In the genomic region with DNA sequence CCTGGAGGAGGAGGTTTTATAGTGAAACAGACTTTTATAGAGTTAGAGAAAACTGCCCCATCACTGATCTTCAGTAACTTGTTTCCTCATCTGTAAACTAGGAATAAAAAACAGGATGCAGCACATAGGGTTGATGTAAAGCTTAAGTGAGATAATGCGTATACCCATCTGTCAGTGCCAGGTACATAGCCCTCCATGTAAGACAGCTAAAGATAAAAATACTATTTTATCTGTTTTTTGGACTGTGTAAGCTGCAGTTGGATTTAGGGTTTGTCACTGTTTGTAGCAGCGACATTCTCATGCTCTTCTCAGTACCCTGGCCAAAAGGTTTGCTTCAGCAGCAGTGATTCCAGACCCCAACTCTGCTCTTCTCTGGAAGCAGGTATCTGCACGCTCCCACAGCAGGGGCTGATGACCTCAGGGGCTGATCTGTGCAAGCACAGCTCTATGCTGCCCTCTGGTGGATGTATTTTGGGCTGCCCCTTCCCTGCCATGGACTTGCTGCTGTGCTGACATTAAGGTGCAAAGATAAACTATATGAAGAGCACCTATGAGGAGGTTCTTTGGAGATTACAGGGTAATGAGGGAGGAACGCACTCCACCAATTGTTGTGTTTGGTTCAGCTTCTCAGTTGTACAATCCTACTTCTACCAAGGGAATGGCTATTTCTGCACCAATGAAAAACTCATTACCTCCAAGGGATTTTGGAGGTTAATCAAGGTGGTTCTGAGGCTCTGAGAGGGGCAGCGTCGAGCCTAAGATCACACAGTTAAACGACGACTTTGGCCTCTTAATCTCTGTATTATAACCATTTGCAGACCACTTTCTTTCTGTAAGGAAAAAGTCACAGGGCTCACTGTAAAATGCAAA, we compare ENCODE assay signal across 8 cellular contexts. TPM values are rescaled to one million over a fixed set of nuclear protein-coding genes. Genes with fewer than 3 reads are reported as not detected.
DNase-seq lines count a peak whose midpoint lies in the region; ATAC-seq and TF ChIP-seq lines count a peak whose summit lies in the region.

No MANE protein-coding gene starts in this region.

- intact Hi-C loops in IMR-90 (cut with micrococcal nuclease) (loop anchor here (1.0 to 10.0 kb wide), 9 partner anchors 113 to 903 kb away; no protein-coding TSS in a partner anchor), PC-3 (cut with micrococcal nuclease) (loop anchor here (1.0 to 10.0 kb wide), 4 partner anchors 140 to 820 kb away; no protein-coding TSS in a partner anchor), stomach (cut with DNase I; ENCODE audit: low total_unique reads) (loop anchor here (5.0 kb wide), 1 partner anchor 903 kb away; no protein-coding TSS in a partner anchor)

- H3K27ac ChIP-seq in IMR-90 (ENCODE audit: insufficient read depth, low read length), result no peak overlapping the region
- no peak overlapping the region for H3K27ac ChIP-seq in PC-3 (ENCODE audit: low read length)
- no peak overlapping the region for H3K27ac ChIP-seq in neural progenitor cell
- no peak overlapping the region for H3K27ac ChIP-seq in stomach

- H3K4ac ChIP-seq in IMR-90 (ENCODE audit: low read depth, low read length), result peak overlapping the region; percentile 54; the same call in 1 of the 2 replicates

- no peak overlapping the region for H2AK9ac ChIP-seq in IMR-90 (replicated peaks; ENCODE audit: low read depth, low read length, poor library complexity)

- H4K8ac ChIP-seq in IMR-90 (ENCODE audit: low read depth in 2 of 2, low read length in 2 of 2), result peak overlapping the region in 1 of 2 experiments; percentile 65; a peak in 2 of 4 replicates

- no peak overlapping the region for H4K5ac ChIP-seq in IMR-90 (ENCODE audit: low read depth, low read length)

- H2BK120ac ChIP-seq in IMR-90 (ENCODE audit: low read depth, low read length), result peak overlapping the region; percentile 77; the same call in 1 of the 2 replicates

- no peaks in the 10 kb centered on the region for H3K9me2 ChIP-seq in PC-3 (replicated peaks; ENCODE audit: low read length)

- H2AK5ac ChIP-seq in IMR-90 (ENCODE audit: low read depth, low read length), result peak overlapping the region; percentile 68; the same call in 1 of the 2 replicates

- BruUV-seq in IMR-90 (replicated peaks; lab: Mats Ljungman, UMichigan) (no TSS peak), PC-3 (replicated peaks; lab: Mats Ljungman, UMichigan) (no TSS peak)

- H2AFZ ChIP-seq in IMR-90 (replicated peaks; ENCODE audit: low read length, poor library complexity) (peak overlapping the region; percentile 55), PC-3 (ENCODE audit: low read length) (no peak overlapping the region), neural progenitor cell (replicated peaks) (no peak overlapping the region)

- H3K27me3 ChIP-seq in IMR-90 (ENCODE audit: control insufficient read depth, insufficient read depth, low read length), result no peaks in the 10 kb centered on the region
- no peaks in the 10 kb centered on the region for H3K27me3 ChIP-seq in PC-3 (ENCODE audit: low read length)
- H3K27me3 ChIP-seq in neural progenitor cell, result no peaks in the 10 kb centered on the region
- no peaks in the 10 kb centered on the region for H3K27me3 ChIP-seq in stomach

- dilution Hi-C loops in IMR-90 (cut with HindIII; ENCODE audit: low sequenced_read_pairs, unreplicated experiment), result no loop called here

- no peak overlapping the region for H2BK5ac ChIP-seq in IMR-90 (ENCODE audit: low read depth, low read length, poor library complexity, severe bottlenecking)

- POLR2A ChIA-PET in IMR-90 (lab: Charles Lee; ENCODE audit: unreplicated experiment), result no interaction called here
- POLR2A ChIA-PET in PC-3 (lab: Charles Lee; ENCODE audit: unreplicated experiment), result no interaction called here

- H3K27ac Mint-ChIP-seq in neural progenitor cell, result no peak overlapping the region

- H3K4me2 ChIP-seq in IMR-90 (ENCODE audit: low read depth, low read length) (no peak overlapping the region), PC-3 (ENCODE audit: low read length) (no peak overlapping the region), neural progenitor cell (no peak overlapping the region)

- H3F3A ChIP-seq in PC-3 (ENCODE audit: low read length, unreplicated experiment) (no peaks in the 10 kb centered on the region), neural progenitor cell (ENCODE audit: low read depth) (no peaks in the 10 kb centered on the region)

- CTCF ChIA-PET in IMR-90 (lab: Yijun Ruan, JAX), result interaction anchor here (0.7 to 2.5 kb wide), 6 partner anchors 145 to 719 kb away, joined by 3 to 8 read pairs (median 3); a partner anchor contains a TSS
- CTCF ChIA-PET in PC-3 (lab: Charles Lee), result interaction anchor here (0.9 kb wide), 1 partner anchor 421 kb away, joined by 6 read pairs; no protein-coding TSS in a partner anchor

- no peak overlapping the region for H3K14ac ChIP-seq in IMR-90 (replicated peaks; ENCODE audit: low read depth, low read length)

- H3K4me3 Mint-ChIP-seq in activated T-cell treated with anti-CD3 and anti-CD28 coated beads, Interleukin-2, amount 50 U/mL, for 4 hours, result no peak overlapping the region
- no peak overlapping the region for H3K4me3 Mint-ChIP-seq in neural progenitor cell

- no peaks in the 10 kb centered on the region for H3K79me1 ChIP-seq in IMR-90 (ENCODE audit: low read depth in 1 of 2, low read length in 2 of 2)

- no peak overlapping the region; the same call in 1 of the 2 replicates for H3K18ac ChIP-seq in IMR-90 (ENCODE audit: low read depth, low read length)

- TF ChIP-seq CTCF in IMR-90 (conservative IDR thresholded peaks at IDR 0.05; ENCODE audit: low read depth, low read length) (peak; percentile 87), PC-3 (conservative IDR thresholded peaks at IDR 0.05; ENCODE audit: low read depth, low read length) (peak; percentile 87), fibroblast of pulmonary artery (IDR thresholded peaks at IDR 0.05; ENCODE audit: low read length, missing control alignments) (peak; percentile 93), neural progenitor cell (IDR thresholded peaks at IDR 0.05) (peak; percentile 96), stomach (IDR thresholded peaks at IDR 0.05) (peak in 6 of 7 experiments; percentile 57 to 96 (median 89))

- peaks cover 20% of the 10 kb centered on the region for H3K4me1 Mint-ChIP-seq in activated T-cell treated with anti-CD3 and anti-CD28 coated beads, Interleukin-2, amount 50 U/mL, for 4 hours (ENCODE audit: low read depth)
- H3K4me1 Mint-ChIP-seq in neural progenitor cell, result no peaks in the 10 kb centered on the region

- H4K91ac ChIP-seq in IMR-90 (ENCODE audit: insufficient read depth, low read depth, low read length), result peak overlapping the region; percentile 69; the same call in 1 of the 2 replicates

- peak; percentile 99 for TF ChIP-seq RAD21 in IMR-90 (IDR thresholded peaks at IDR 0.05; ENCODE audit: low read length)

- 0 out of 2 replicates have a peak, but pooled peaks have one; percentile 38 for TF ChIP-seq POLR2A in IMR-90 (IDR thresholded peaks at IDR 0.05; ENCODE audit: low read depth, low read length)
- TF ChIP-seq POLR2A in stomach (IDR thresholded peaks at IDR 0.05), result no peak

- no peak overlapping the region for H3K9ac ChIP-seq in IMR-90 (ENCODE audit: low read depth, low read length)
- H3K9ac ChIP-seq in PC-3 (ENCODE audit: low read length), result peak overlapping the region; percentile 26; the same call in 1 of the 2 replicates
- no peak overlapping the region for H3K9ac ChIP-seq in neural progenitor cell

- peaks cover 8% of the 10 kb centered on the region for H3K4me1 ChIP-seq in IMR-90 (ENCODE audit: control insufficient read depth, insufficient read depth, low read length)
- H3K4me1 ChIP-seq in PC-3 (ENCODE audit: insufficient read depth, low read length), result peaks cover 18% of the 10 kb centered on the region
- H3K4me1 ChIP-seq in neural progenitor cell, result no peaks in the 10 kb centered on the region
- peaks cover 0 to 5% (median 2%) of the 10 kb centered on the region in 4 donors for H3K4me1 ChIP-seq in stomach

- H3K36me3 ChIP-seq in IMR-90 (ENCODE audit: control insufficient read depth, insufficient read depth, low read length) (no peaks in the 10 kb centered on the region), PC-3 (ENCODE audit: low read depth, low read length) (no peaks in the 10 kb centered on the region), neural progenitor cell (no peaks in the 10 kb centered on the region), stomach (no peaks in the 10 kb centered on the region)

- H3K27me3 Mint-ChIP-seq in activated T-cell treated with anti-CD3 and anti-CD28 coated beads, Interleukin-2, amount 50 U/mL, for 4 hours (ENCODE audit: low read depth), result no peaks in the 10 kb centered on the region
- peaks cover 2% of the 10 kb centered on the region for H3K27me3 Mint-ChIP-seq in neural progenitor cell (ENCODE audit: insufficient read depth, low read depth)

- H2BK20ac ChIP-seq in IMR-90 (ENCODE audit: low read depth, low read length), result peak overlapping the region; percentile 70

- H3K9me3 ChIP-seq in IMR-90 (ENCODE audit: control insufficient read depth, insufficient read depth, low read length) (no peaks in the 10 kb centered on the region), PC-3 (ENCODE audit: low read length) (no peaks in the 10 kb centered on the region), neural progenitor cell (ENCODE audit: low read depth) (no peaks in the 10 kb centered on the region), stomach (no peaks in the 10 kb centered on the region)

- DNase-seq in DMS153 (lab: John Stamatoyannopoulos, UW) (peak; percentile 22), IMR-90 (peak; percentile 75), PC-3 (peak; percentile 83), fibroblast of pulmonary artery (ENCODE audit: low read depth) (peak; percentile 85), neural progenitor cell (ENCODE audit: low spot score) (peak; percentile 88), stomach (peak; percentile 87)
- DNase-seq in activated T-cell treated with anti-CD3 and anti-CD28 coated beads, Interleukin-2, amount 50 U/mL, for 4 hours, result peak; percentile 87

- peak overlapping the region; percentile 71; the same call in 1 of the 3 replicates for H2BK15ac ChIP-seq in IMR-90 (ENCODE audit: low read depth, low read length)

- no peak overlapping the region for H3K23ac ChIP-seq in IMR-90 (ENCODE audit: low read depth, low read length)

- in situ Hi-C loops in IMR-90 (cut with MboI; ENCODE audit: low sequenced_read_pairs), result loop anchor here (10.0 kb wide), 4 partner anchors 260 to 910 kb away; a partner anchor contains a TSS

- H4K20me1 ChIP-seq in IMR-90 (ENCODE audit: insufficient read depth, low read length) (no peaks in the 10 kb centered on the region), PC-3 (ENCODE audit: low read length) (no peaks in the 10 kb centered on the region), neural progenitor cell (ENCODE audit: low read depth) (no peaks in the 10 kb centered on the region)

- no peak for TF ChIP-seq EP300 in stomach (IDR thresholded peaks at IDR 0.05)

- no peaks in the 10 kb centered on the region for H3K79me2 ChIP-seq in PC-3 (ENCODE audit: low read length)
- H3K79me2 ChIP-seq in neural progenitor cell (ENCODE audit: low read depth), result no peaks in the 10 kb centered on the region

- ATAC-seq in GM21526 (IDR thresholded peaks at IDR 0.05; ENCODE audit: low FRiP score, unreplicated experiment), result peak; percentile 68
- peak; percentile 88 for ATAC-seq in IMR-90 (ENCODE audit: low read depth)
- ATAC-seq in PC-3, result peak; percentile 68
- peak; percentile 73 to 77 for ATAC-seq in activated T-cell treated with anti-CD3 and anti-CD28 coated beads, Interleukin-2, amount 50 U/mL, for 4 hours

- H3K36me3 Mint-ChIP-seq in activated T-cell treated with anti-CD3 and anti-CD28 coated beads, Interleukin-2, amount 50 U/mL, for 4 hours (ENCODE audit: insufficient read depth), result no peaks in the 10 kb centered on the region
- H3K36me3 Mint-ChIP-seq in neural progenitor cell, result no peaks in the 10 kb centered on the region

- peaks cover 3% of the 10 kb centered on the region; the same call in 1 of the 2 replicates for H3K9me1 ChIP-seq in IMR-90 (ENCODE audit: insufficient read depth, low read length)

- H3K4me3 ChIP-seq in IMR-90 (ENCODE audit: insufficient read depth, low read depth, low read length) (no peak overlapping the region), PC-3 (ENCODE audit: low read length) (no peak overlapping the region), fibroblast of pulmonary artery (replicated peaks; ENCODE audit: low read depth, low read length) (no peak overlapping the region), neural progenitor cell (no peak overlapping the region), stomach (no peak overlapping the region)

- no peak overlapping the region; the same call in 1 of the 2 replicates for H3K56ac ChIP-seq in IMR-90 (ENCODE audit: extremely low read depth, insufficient read depth, low read length)

- H3K9me3 Mint-ChIP-seq in activated T-cell treated with anti-CD3 and anti-CD28 coated beads, Interleukin-2, amount 50 U/mL, for 4 hours, result no peaks in the 10 kb centered on the region
- no peaks in the 10 kb centered on the region for H3K9me3 Mint-ChIP-seq in neural progenitor cell

- 40% methylated on average over 2 of the region's 8 CpGs; no CpG with 5 or more reads in 1 of the 2 experiments for WGBS in IMR-90 (ENCODE audit: extremely low coverage in 2 of 2, insufficient read length in 1 of 2), 2 experiments
- WGBS in stomach, 5 donors, result 27 to 43% (median 37%) methylated on average over 8 of the region's 8 CpGs

RNA-seq across cellular contexts. Expression of a gene that starts 13.1 kb away (rescaled TPM):
- total RNA-seq in IMR-90 (2012; rRNA removed), result not detected in 2 replicates
- polyA plus RNA-seq in IMR-90 (2012; rRNA removed), result not detected in 2 replicates
- polyA plus RNA-seq in IMR-90 (2012; cell fraction: cytosol; rRNA removed), result not detected in 2 replicates
- polyA plus RNA-seq in IMR-90 (2012; cell fraction: nucleus; rRNA removed; ENCODE audit: low replicate concordance), result not detected in 2 replicates
- not detected in 2 replicates for total RNA-seq in PC-3 (2014; rRNA removed)
- not detected for total RNA-seq in activated T-cell treated with anti-CD3 and anti-CD28 coated beads, Interleukin-2, amount 50 U/mL, for 4 hours
- total RNA-seq in neural progenitor cell (ENCODE audit: low replicate concordance), result not detected in 2 replicates
- not detected for total RNA-seq in stomach
- not detected for polyA plus RNA-seq in stomach

Comparison
In these comparisons a context has a peak if more than half of its experiments do, and no peak if none do; other contexts are left out.
1. DNase-seq: peak in every context shown above with its lines; median percentile 88 in neural progenitor cell; 87 in activated T-cell treated with anti-CD3 and anti-CD28 coated beads, Interleukin-2, amount 50 U/mL, for 4 hours; 87 in stomach; 85 in fibroblast of pulmonary artery; 83 in PC-3; 75 in IMR-90; 22 in DMS153.